8 cellular contexts compared by ENCODE assay signal in genomic region chr9:27529316-27530278, GRCh38. TPM values are rescaled to one million over a fixed set of nuclear protein-coding genes. Genes with fewer than 3 reads are reported as not detected.
A peak's percentile ranks its signal among the peaks of the same experiment; 100 is the strongest.
DNase-seq lines count a peak whose midpoint lies in the region; ATAC-seq and TF ChIP-seq lines count a peak whose summit lies in the region.

Gene MOB3B (minus strand): TSS chr9:27529814. CDS start chr9:27455550, 74,264 bp downstream.

- H3K4me1 ChIP-seq in Peyer's patch = peaks cover 0 to 20% (median 5%) of the 10 kb centered on the region in 4 donors

- TF ChIP-seq CTCF in GM20000 (IDR thresholded peaks at IDR 0.05; ENCODE audit: extremely low read depth, missing control alignments) = peak; percentile 92
- TF ChIP-seq CTCF in Peyer's patch (IDR thresholded peaks at IDR 0.05) = peak; percentile 90 to 95 (median 95)
- TF ChIP-seq CTCF in fibroblast of pulmonary artery (IDR thresholded peaks at IDR 0.05; ENCODE audit: low read length, missing control alignments) = peak; percentile 62
- TF ChIP-seq CTCF in nephron (IDR thresholded peaks at IDR 0.05; ENCODE audit: unreplicated experiment in 3 of 3) = peak; percentile 95 to 99 (median 98)

- DNase-seq in COR-L47 (lab: John Stamatoyannopoulos, UW) (peak; percentile 71), GM20000 (ENCODE audit: low spot score) (peak; percentile 86), HT-29 (ENCODE audit: low spot score) (peak; percentile 78), Peyer's patch (peak; percentile 80 to 93 (median 90)), fibroblast of pulmonary artery (ENCODE audit: low read depth) (peak; percentile 66)
- peak; percentile 57 for DNase-seq in activated effector memory CD4-positive, alpha-beta T cell treated with Interleukin-2 at 50 U/mL for 16 hours
- DNase-seq in stimulated activated naive CD8-positive, alpha-beta T cell treated with anti-CD3 and anti-CD28 coated beads, Interleukin-15, Interleukin-2, amounts not matched to agents 100 U/mL and 50 U/mL, for 24 hours = peak; percentile 89

- peaks cover 6% of the 10 kb centered on the region for H3K27me3 Mint-ChIP-seq in nephron (ENCODE audit: low read depth)

- peak; percentile 85 for ATAC-seq in stimulated activated naive CD8-positive, alpha-beta T cell treated with anti-CD3 and anti-CD28 coated beads, Interleukin-15, Interleukin-2, amounts not matched to agents 100 U/mL and 50 U/mL, for 24 hours

- no peaks in the 10 kb centered on the region for H3K9me3 Mint-ChIP-seq in nephron

- no peaks in the 10 kb centered on the region for H3K27me3 ChIP-seq in Peyer's patch

- H3K4me3 ChIP-seq in Peyer's patch (peak within 1 kb of the TSS; percentile 65 to 98 (median 80)), fibroblast of pulmonary artery (replicated peaks; ENCODE audit: low read depth, low read length) (peak within 1 kb of the TSS; percentile 52)

- no peaks in the 10 kb centered on the region for H3K36me3 ChIP-seq in Peyer's patch

- H3K27ac Mint-ChIP-seq in nephron = peak within 1 kb of the TSS; percentile 93 to 97 (median 95)

- H3K27ac ChIP-seq in Peyer's patch = peak within 1 kb of the TSS; percentile 81 to 94 (median 92)

- H3K4me3 Mint-ChIP-seq in nephron = peak within 1 kb of the TSS; percentile 94 to 98 (median 97)

- peak; percentile 44 to 55 for TF ChIP-seq POLR2A in Peyer's patch (IDR thresholded peaks at IDR 0.05)

- H3K4me1 Mint-ChIP-seq in nephron = peaks cover 49% of the 10 kb centered on the region

- no peaks in the 10 kb centered on the region for H3K9me3 ChIP-seq in Peyer's patch

- H3K36me3 Mint-ChIP-seq in nephron (ENCODE audit: low read depth) = peaks cover 10% of the 10 kb centered on the region

RNA-seq across cellular contexts. Expression of gene MOB3B, which starts in this region (rescaled TPM):
- 3.1 TPM in 2 replicates for total RNA-seq in HT-29 (2014; rRNA removed; shearing (Covaris generic))
- total RNA-seq in Peyer's patch = 10 to 100 TPM; 24.8 to 65.7 (median 36.4) TPM

Comparison
In these comparisons a context has a peak if more than half of its experiments do, and no peak if none do; other contexts are left out.
1. Peak in every context shown above with its lines: DNase-seq, ATAC-seq, H3K4me3 ChIP-seq and H3K27ac ChIP-seq.